ENCODE assay signal across 1 cellular context in genomic region chr3:136343873-136344281, GRCh38.
A peak's percentile ranks its signal among the peaks of the same experiment; 100 is the strongest.
TF ChIP-seq lines count a peak whose summit lies in the region.

No MANE protein-coding gene starts in this region.

TF ChIP-seq in K562, 482 proteins besides CTCF, POLR2A, EP300 and RAD21 (continued from another document and continues in another):
- TF ChIP-seq POLR2AphosphoS2 (IDR thresholded peaks at IDR 0.05; ENCODE audit: low read length) (no peak), PATZ1 (CRISPR knock-in tag; IDR thresholded peaks at IDR 0.05; ENCODE audit: borderline replicate concordance) (no peak), HMG20B (CRISPR knock-in tag; IDR thresholded peaks at IDR 0.05) (no peak), RCOR1 (IDR thresholded peaks at IDR 0.05; ENCODE audit: borderline replicate concordance in 1 of 2, low read depth in 2 of 2, low read length in 2 of 2) (peak in 1 of 2 experiments; percentile 84; a peak in 2 of 4 replicates), MCM5 (IDR thresholded peaks at IDR 0.05; ENCODE audit: low read depth) (no peak), POLR2G (IDR thresholded peaks at IDR 0.05; ENCODE audit: low read depth, low read length) (no peak), ZNF121 (CRISPR knock-in tag; conservative IDR thresholded peaks at IDR 0.05) (no peak), NCOA1 (IDR thresholded peaks at IDR 0.05; ENCODE audit: low read depth) (no peak), ARID3A (IDR thresholded peaks at IDR 0.05; ENCODE audit: borderline replicate concordance, low read depth, low read length) (no peak), CTBP1 (IDR thresholded peaks at IDR 0.05; ENCODE audit: borderline replicate concordance) (peak; percentile 42; the same call in 1 of the 2 replicates), XRCC3 (IDR thresholded peaks at IDR 0.05) (no peak), EHMT2 (IDR thresholded peaks at IDR 0.05) (no peak), SAFB (IDR thresholded peaks at IDR 0.05; ENCODE audit: borderline replicate concordance, low read depth, low read length) (no peak), NR2C2 (CRISPR knock-in tag; IDR thresholded peaks at IDR 0.05) (no peak), NR2C2 (tag; IDR thresholded peaks at IDR 0.05) (peak; percentile 84), LEF1 (IDR thresholded peaks at IDR 0.05) (no peak), GATA2 (CRISPR knock-in tag; IDR thresholded peaks at IDR 0.05) (no peak), ZNF280B (CRISPR knock-in tag; IDR thresholded peaks at IDR 0.05) (no peak), ZBTB1 (CRISPR knock-in tag; IDR thresholded peaks at IDR 0.05; ENCODE audit: borderline replicate concordance, low read depth) (no peak), HSF4 (CRISPR knock-in tag; IDR thresholded peaks at IDR 0.05; ENCODE audit: borderline replicate concordance) (no peak), KAT7 (CRISPR knock-in tag; IDR thresholded peaks at IDR 0.05; ENCODE audit: borderline replicate concordance) (no peak), ZFP36 (IDR thresholded peaks at IDR 0.05; ENCODE audit: low read depth, low read length, partially characterized antibody) (no peak), CBX3 (IDR thresholded peaks at IDR 0.05; ENCODE audit: borderline replicate concordance in 1 of 2, low read length in 2 of 2) (no peak), SMARCA4 (IDR thresholded peaks at IDR 0.05) (no peak; the same call in 1 of the 2 replicates), HMGXB4 (CRISPR knock-in tag; IDR thresholded peaks at IDR 0.05) (no peak), TBP (optimal IDR thresholded peaks at IDR 0.05; ENCODE audit: low read depth, low read length) (no peak), MTA2 (IDR thresholded peaks at IDR 0.05; ENCODE audit: low read depth) (no peak), MBD1 (CRISPR knock-in tag; IDR thresholded peaks at IDR 0.05) (no peak), FUS (optimal IDR thresholded peaks at IDR 0.05; ENCODE audit: low read depth, low read length) (no peak), TEAD2 (tag; IDR thresholded peaks at IDR 0.05) (peak; percentile 70; the same call in 1 of the 2 replicates), TEAD1 (CRISPR knock-in tag; IDR thresholded peaks at IDR 0.05) (peak in 1 of 2 experiments; percentile 72; a peak in 2 of 4 replicates), ZNF274 (IDR thresholded peaks at IDR 0.05; ENCODE audit: borderline replicate concordance, low read depth, low read length) (no peak), NKRF (IDR thresholded peaks at IDR 0.05; ENCODE audit: borderline replicate concordance) (no peak), TRIM28 (IDR thresholded peaks at IDR 0.05) (no peak), SRF (CRISPR knock-in tag; IDR thresholded peaks at IDR 0.05) (no peak; a peak in 1 of 4 replicates), POLR2AphosphoS5 (IDR thresholded peaks at IDR 0.05; ENCODE audit: control insufficient read depth, insufficient read depth, low read depth, low read length) (0 out of 2 replicates have a peak, but pooled peaks have one; percentile 30), TRIM25 (IDR thresholded peaks at IDR 0.05; ENCODE audit: borderline replicate concordance) (no peak), JUN (IDR thresholded peaks at IDR 0.05; ENCODE audit: borderline replicate concordance, low read depth, low read length) (0 out of 2 replicates have a peak, but pooled peaks have one; percentile 32), JUN (CRISPR knock-in tag; IDR thresholded peaks at IDR 0.05; ENCODE audit: borderline replicate concordance) (no peak), SMARCA5 (IDR thresholded peaks at IDR 0.05) (no peak), CREB5 (CRISPR knock-in tag; IDR thresholded peaks at IDR 0.05) (no peak), RBM34 (IDR thresholded peaks at IDR 0.05; ENCODE audit: borderline replicate concordance, insufficient read depth, low read length) (no peak), KLF10 (CRISPR knock-in tag; IDR thresholded peaks at IDR 0.05) (no peak), KLF13 (tag; IDR thresholded peaks at IDR 0.05; ENCODE audit: borderline replicate concordance, low read depth) (no peak), RBM17 (IDR thresholded peaks at IDR 0.05; ENCODE audit: borderline replicate concordance, low read depth, low read length) (no peak), MTA1 (IDR thresholded peaks at IDR 0.05; ENCODE audit: borderline replicate concordance) (no peak), ZNF695 (CRISPR knock-in tag; IDR thresholded peaks at IDR 0.05) (no peak), MXD1 (CRISPR knock-in tag; IDR thresholded peaks at IDR 0.05; ENCODE audit: borderline replicate concordance, poor library complexity, severe bottlenecking) (no peak), SAFB2 (IDR thresholded peaks at IDR 0.05; ENCODE audit: borderline replicate concordance, low read depth, low read length, severe bottlenecking) (no peak), ZNF197 (CRISPR knock-in tag; IDR thresholded peaks at IDR 0.05; ENCODE audit: low read depth) (no peak), CBFA2T2 (conservative IDR thresholded peaks at IDR 0.05) (no peak; the same call in 1 of the 2 replicates), TGIF2 (CRISPR knock-in tag; IDR thresholded peaks at IDR 0.05) (no peak), STAG1 (CRISPR knock-in tag; IDR thresholded peaks at IDR 0.05; ENCODE audit: borderline replicate concordance) (no peak), JUNB (CRISPR knock-in tag; conservative IDR thresholded peaks at IDR 0.05) (no peak), ZFPM2 (CRISPR knock-in tag; IDR thresholded peaks at IDR 0.05) (no peak), SMAD1 (IDR thresholded peaks at IDR 0.05; ENCODE audit: low read depth, low read length, partially characterized antibody) (peak; percentile 65), ZNF134 (CRISPR knock-in tag; conservative IDR thresholded peaks at IDR 0.05) (no peak)
